ENCODE assay signal across 8 cellular contexts in genomic region chr15:74460298-74460697, GRCh38. TPM values are rescaled to one million over a fixed set of nuclear protein-coding genes. Genes with fewer than 3 reads are reported as not detected.
DNase-seq lines count a peak whose midpoint lies in the region; ATAC-seq and TF ChIP-seq lines count a peak whose summit lies in the region.

No MANE protein-coding gene starts in this region.

- H3K27me3 ChIP-seq in right atrium auricular region = no peaks in the 10 kb centered on the region
- H3K27me3 ChIP-seq in mesenchymal stem cell (ENCODE audit: control insufficient read depth in 1 of 2, insufficient read depth in 1 of 2, low read length in 2 of 2) = no peaks in the 10 kb centered on the region

- peaks cover 18% of the 10 kb centered on the region for H3K79me1 ChIP-seq in mesenchymal stem cell (replicated peaks; ENCODE audit: low read length, poor library complexity, severe bottlenecking)

- H3K9me3 ChIP-seq in right atrium auricular region (no peaks in the 10 kb centered on the region), mesenchymal stem cell (ENCODE audit: control insufficient read depth, low read length) (no peaks in the 10 kb centered on the region)

- no peak overlapping the region for H4K8ac ChIP-seq in mesenchymal stem cell (ENCODE audit: low read length)

- no peak overlapping the region for H3K4ac ChIP-seq in mesenchymal stem cell (ENCODE audit: low read depth in 1 of 2, low read length in 2 of 2)

- H2BK12ac ChIP-seq in mesenchymal stem cell (ENCODE audit: low read length in 2 of 2) = no peak overlapping the region

- no peak for TF ChIP-seq CTCF in right atrium auricular region (IDR thresholded peaks at IDR 0.05)

- no peak overlapping the region for H3K18ac ChIP-seq in mesenchymal stem cell (ENCODE audit: low read depth in 1 of 2, low read length in 2 of 2)

- WGBS in mesenchymal stem cell = 88% methylated on average over 2 of the region's 2 CpGs

- H3K4me2 ChIP-seq in mesenchymal stem cell (ENCODE audit: low read length, poor library complexity, severe bottlenecking) = peak overlapping the region; percentile 67

- intact Hi-C loops in left cardiac atrium (cut with DNase I) = loop anchor here in 1 of 2 donors (2.0 to 10.0 kb wide), 2 partner anchors 81 to 155 kb away; partner anchors contain the start of genes ARID3B and CLK3

- DNase-seq in right atrium auricular region (ENCODE audit: low spot score) (no peak), left cardiac atrium (no peak), mesenchymal stem cell (no peak), glomerular visceral epithelial cell (ENCODE audit: extremely low spot score) (no peak), NCI-H510A treated with DMSO at 0.1 percent for 48 hours (lab: John Stamatoyannopoulos, UW) (no peak), COLO668 (lab: John Stamatoyannopoulos, UW; ENCODE audit: unreplicated experiment) (no peak)

- no peak overlapping the region for H2BK15ac ChIP-seq in mesenchymal stem cell (ENCODE audit: low read depth, poor library complexity, severe bottlenecking)

- peaks cover 0 to 17% of the 10 kb centered on the region in 2 donors for H3K4me1 ChIP-seq in right atrium auricular region
- H3K4me1 ChIP-seq in mesenchymal stem cell (ENCODE audit: control insufficient read depth, insufficient read depth, low read depth, low read length) = peaks cover 3% of the 10 kb centered on the region

- no peak overlapping the region for H2AFZ ChIP-seq in mesenchymal stem cell (ENCODE audit: low read depth, low read length)

- H3K4me3 ChIP-seq in right atrium auricular region = peak overlapping the region; percentile 65 to 70
- H3K4me3 ChIP-seq in mesenchymal stem cell (ENCODE audit: insufficient read depth in 1 of 2, low read depth in 1 of 2, low read length in 2 of 2) = peak overlapping the region in 1 of 2 experiments; percentile 100

- no peak overlapping the region for H3K23ac ChIP-seq in mesenchymal stem cell (ENCODE audit: low read length in 2 of 2)

- H2BK120ac ChIP-seq in mesenchymal stem cell (ENCODE audit: low read depth, low read length) = no peak overlapping the region

- H2AK5ac ChIP-seq in mesenchymal stem cell (ENCODE audit: low read length, severe bottlenecking) = no peak overlapping the region

- ATAC-seq in left cardiac atrium = no peak
- no peak for ATAC-seq in HG02678 (IDR thresholded peaks at IDR 0.05; ENCODE audit: unreplicated experiment)

- peak overlapping the region; percentile 96 for H3K9ac ChIP-seq in mesenchymal stem cell (ENCODE audit: low read length)

- H3K27ac ChIP-seq in right atrium auricular region (peak overlapping the region; percentile 83), angular gyrus (ENCODE audit: low read depth, low read length) (peak overlapping the region; percentile 75), mesenchymal stem cell (ENCODE audit: low read length, poor library complexity, severe bottlenecking) (no peak overlapping the region)

- H4K91ac ChIP-seq in mesenchymal stem cell (ENCODE audit: low read length) = no peak overlapping the region

- no peak overlapping the region for H2BK5ac ChIP-seq in mesenchymal stem cell (ENCODE audit: low read depth, low read length, poor library complexity, severe bottlenecking)

- no peak overlapping the region for H3K14ac ChIP-seq in mesenchymal stem cell (ENCODE audit: low read length in 2 of 2)

- H3K36me3 ChIP-seq in right atrium auricular region (peaks cover 26% of the 10 kb centered on the region), mesenchymal stem cell (ENCODE audit: control insufficient read depth in 1 of 2, insufficient read depth in 2 of 2, low read depth in 1 of 2, low read length in 2 of 2) (peaks cover 8 to 25% of the 10 kb centered on the region in 2 experiments)

RNA-seq across cellular contexts. Expression of gene UBL7, which starts 0.7 kb away (rescaled TPM):
- total RNA-seq in right atrium auricular region = 10 to 100 TPM; 65.4 to 68.2 TPM
- total RNA-seq in left cardiac atrium = 10 to 100 TPM; 39.0 to 43.5 TPM
- polyA plus RNA-seq in mesenchymal stem cell (2013, experiment 1 of 2) = 26.3 TPM
- polyA plus RNA-seq in mesenchymal stem cell (2013, experiment 2 of 2) = 25.3 TPM

RNA-seq across cellular contexts. Expression of gene SEMA7A, which starts 26.5 kb away (rescaled TPM):
- 1 to 10 TPM; 1.0 to 2.9 TPM for total RNA-seq in right atrium auricular region
- 1 to 10 TPM; 1.8 to 1.9 TPM for total RNA-seq in left cardiac atrium
- 0.94 TPM for polyA plus RNA-seq in mesenchymal stem cell (2013, experiment 1 of 2)
- 1.1 TPM for polyA plus RNA-seq in mesenchymal stem cell (2013, experiment 2 of 2)
